In genomic region chr17:55037828-55038227, GRCh38 we compare ENCODE assay signal across 13 cellular contexts.
DNase-seq lines count a peak whose midpoint lies in the region; ATAC-seq and TF ChIP-seq lines count a peak whose summit lies in the region.
"Had no signal": no experiment of that assay in that cellular context is flagged by ENCODE, and none has a peak within 500 bp of the region (broad histone marks: within the 10 kb centered on the region; RNA-seq: fewer than 3 reads in every experiment).

No MANE protein-coding gene starts in this region.

- H3K27me3 ChIP-seq in GM06990 (replicated peaks; ENCODE audit: control insufficient read depth, insufficient read depth, low read length) (no peaks in the 10 kb centered on the region), dorsolateral prefrontal cortex (no peaks in the 10 kb centered on the region)
- H3K27me3 ChIP-seq: right lobe of liver had no signal

- POLR2A ChIA-PET in MCF 10A (lab: Yijun Ruan, JAX) = no interaction called here

- no peaks in the 10 kb centered on the region for H3K36me3 ChIP-seq in GM06990 (ENCODE audit: control insufficient read depth, insufficient read depth, low read length)
- H3K36me3 ChIP-seq: right lobe of liver, WERI-Rb-1 had no signal

- TF ChIP-seq CTCF in GM06990 (IDR thresholded peaks at IDR 0.05; ENCODE audit: insufficient read depth, low read length, poor library complexity, severe bottlenecking) (no peak), dorsolateral prefrontal cortex (IDR thresholded peaks at IDR 0.05 in 54 of 56, conservative IDR thresholded peaks at IDR 0.05 in 2 of 56; ENCODE audit: low read depth in 1 of 56, partially characterized antibody in 56 of 56) (no peak), MCF 10A (IDR thresholded peaks at IDR 0.05; ENCODE audit: unreplicated experiment) (no peak)

- peaks cover under 1% of the 10 kb centered on the region for H3K36me3 Mint-ChIP-seq in MCF 10A (ENCODE audit: insufficient read depth, unreplicated experiment)

- H3K4me3 ChIP-seq in GM06990 (replicated peaks; ENCODE audit: low read depth, low read length) = no peak overlapping the region
- H3K4me3 ChIP-seq in dorsolateral prefrontal cortex = no peak overlapping the region
- H3K4me3 ChIP-seq: right lobe of liver had no signal

- H3K27ac Mint-ChIP-seq in MCF 10A (ENCODE audit: low read depth, unreplicated experiment) = no peak overlapping the region
- H3K27ac Mint-ChIP-seq: stimulated activated naive CD8-positive, alpha-beta T cell treated with anti-CD3 and anti-CD28 coated beads, Interleukin-15, Interleukin-2, amounts not matched to agents 100 ng/mL and 50 ng/mL, for 24 hours had no signal

- H3K4me1 Mint-ChIP-seq in MCF 10A (ENCODE audit: insufficient read depth, unreplicated experiment) = no peaks in the 10 kb centered on the region

- no peak overlapping the region for H3K27ac ChIP-seq in dorsolateral prefrontal cortex
- H3K27ac ChIP-seq: epithelial cell of prostate, right lobe of liver, WERI-Rb-1 had no signal

- DNase-seq in GM06990 (ENCODE audit: extremely low read depth, insufficient read length) = peak; percentile 13
- DNase-seq in amniotic stem cell (lab: John Stamatoyannopoulos, UW) = no peak
- DNase-seq in dorsolateral prefrontal cortex = no peak
- DNase-seq in NCI-H748 (lab: John Stamatoyannopoulos, UW; ENCODE audit: unreplicated experiment) = no peak
- DNase-seq in MCF 10A (ENCODE audit: unreplicated experiment) = no peak
- DNase-seq: amygdala, right lobe of liver, WERI-Rb-1 had no signal

- H3K4me3 Mint-ChIP-seq in MCF 10A (ENCODE audit: unreplicated experiment) = no peak overlapping the region
- H3K4me3 Mint-ChIP-seq: stimulated activated naive CD8-positive, alpha-beta T cell treated with anti-CD3 and anti-CD28 coated beads, Interleukin-15, Interleukin-2, amounts not matched to agents 100 ng/mL and 50 ng/mL, for 24 hours had no signal

- H3K9me3 Mint-ChIP-seq in MCF 10A (ENCODE audit: unreplicated experiment) = no peaks in the 10 kb centered on the region
- H3K9me3 Mint-ChIP-seq: stimulated activated naive CD8-positive, alpha-beta T cell treated with anti-CD3 and anti-CD28 coated beads, Interleukin-15, Interleukin-2, amounts not matched to agents 100 ng/mL and 50 ng/mL, for 24 hours had no signal

- intact Hi-C loops in dorsolateral prefrontal cortex (cut with DNase I) (no loop called here), MCF 10A (cut with micrococcal nuclease) (no loop called here)

- H3K27me3 Mint-ChIP-seq in MCF 10A (ENCODE audit: insufficient read depth, unreplicated experiment) = no peaks in the 10 kb centered on the region
- H3K27me3 Mint-ChIP-seq: stimulated activated naive CD8-positive, alpha-beta T cell treated with anti-CD3 and anti-CD28 coated beads, Interleukin-15, Interleukin-2, amounts not matched to agents 100 ng/mL and 50 ng/mL, for 24 hours had no signal

- CTCF ChIA-PET in MCF 10A (lab: Yijun Ruan, JAX) = interaction anchor here (0.5 kb wide), 1 partner anchor 604 kb away, joined by 3 read pairs; no protein-coding TSS in a partner anchor

- ATAC-seq in GM19025 (IDR thresholded peaks at IDR 0.05; ENCODE audit: low read depth, unreplicated experiment) = peak; percentile 100
- ATAC-seq in HG02678 (IDR thresholded peaks at IDR 0.05; ENCODE audit: unreplicated experiment) = peak; percentile 100
- peak; percentile 94 for ATAC-seq in HG03565 (IDR thresholded peaks at IDR 0.05; ENCODE audit: unreplicated experiment)
- ATAC-seq: right lobe of liver had no signal

- BruUV-seq in MCF 10A (replicated peaks; lab: Mats Ljungman, UMichigan) = no TSS peak
